20 cellular contexts compared by ENCODE assay signal in the genomic region with DNA sequence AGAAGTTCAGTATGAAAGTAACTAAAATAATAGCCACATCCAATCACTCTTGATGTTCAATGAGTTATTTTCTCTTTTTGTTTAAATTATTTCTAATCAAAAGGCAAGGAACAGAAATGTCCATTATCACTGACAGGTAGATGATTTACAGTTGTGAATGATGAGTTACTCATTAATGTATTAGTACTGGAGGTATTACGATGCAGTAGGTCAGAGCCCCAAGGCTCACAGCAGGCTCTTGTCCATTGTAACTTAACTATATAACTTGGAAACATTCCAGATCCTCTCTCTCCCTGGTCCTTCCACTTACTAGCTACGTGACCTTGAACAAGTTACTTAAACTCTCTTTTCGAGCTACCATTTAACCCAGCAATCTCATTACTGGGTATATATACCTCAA. TPM values are rescaled to one million over a fixed set of nuclear protein-coding genes. Genes with fewer than 3 reads are reported as not detected.
"Had no signal": no experiment of that assay in that cellular context is flagged by ENCODE, and none has a peak within 500 bp of the region (broad histone marks: within the 10 kb centered on the region; RNA-seq: fewer than 3 reads in every experiment).

No MANE protein-coding gene starts in this region.

- DNase-seq: activated CD4-positive, alpha-beta memory T cell treated with anti-CD3 and anti-CD28 coated beads, Interleukin-2, amount 10 ng/mL, durations not matched to agents 7 days and 5 days; activated gamma-delta T cell; activated T-cell treated with anti-CD3 and anti-CD28 coated beads, Interleukin-2, amount 50 U/mL, for 48 hours; aorta; kidney glomerular epithelial cell; lower lobe of right lung; midbrain; naive B cell; spleen; stimulated activated CD4-positive, alpha-beta T cell treated with anti-CD3 and anti-CD28 coated beads, Interleukin-1b, Interleukin-23, amount 100 ng/mL, for 48 hours; substantia nigra; trophoblast cell had no signal

- H3K4me3 Mint-ChIP-seq: activated CD4-positive, alpha-beta memory T cell treated with anti-CD3 and anti-CD28 coated beads, Interleukin-2, amount 10 ng/mL, durations not matched to agents 7 days and 5 days; activated naive CD8-positive, alpha-beta T cell; naive B cell; stimulated activated memory B cell treated with anti-CD40 and anti-IgM and Interleukin-4, amounts not matched to agents 10 μg/mL and 1 μg/mL and 100 μg/mL, for 72 hours had no signal

- H3K4me1 ChIP-seq: gastroesophageal sphincter, lower lobe of right lung, spleen had no signal

- H3K36me3 Mint-ChIP-seq: activated naive CD8-positive, alpha-beta T cell; naive B cell; stimulated activated memory B cell treated with anti-CD40 and anti-IgM and Interleukin-4, amounts not matched to agents 10 μg/mL and 1 μg/mL and 100 μg/mL, for 72 hours had no signal

- FAIRE-seq: bronchial epithelial cell had no signal

- H3K4me1 Mint-ChIP-seq: activated CD4-positive, alpha-beta memory T cell treated with anti-CD3 and anti-CD28 coated beads, Interleukin-2, amount 10 ng/mL, durations not matched to agents 7 days and 5 days; naive B cell; stimulated activated memory B cell treated with anti-CD40 and anti-IgM and Interleukin-4, amounts not matched to agents 10 μg/mL and 1 μg/mL and 100 μg/mL, for 72 hours had no signal

- H3K27ac ChIP-seq: gastroesophageal sphincter, lower lobe of right lung, neutrophil, spleen, VCaP had no signal

- H3K36me3 ChIP-seq: gastroesophageal sphincter, lower lobe of right lung, neutrophil, spleen had no signal

- ATAC-seq: gastroesophageal sphincter; lower lobe of right lung; sciatic nerve; stimulated activated memory B cell treated with anti-CD40 and anti-IgM and Interleukin-4, amounts not matched to agents 10 μg/mL and 1 μg/mL and 100 μg/mL, for 72 hours had no signal

- H3K4me3 ChIP-seq: gastroesophageal sphincter, lower lobe of right lung, spleen had no signal

- H3K27ac Mint-ChIP-seq: activated CD4-positive, alpha-beta memory T cell treated with anti-CD3 and anti-CD28 coated beads, Interleukin-2, amount 10 ng/mL, durations not matched to agents 7 days and 5 days; activated naive CD8-positive, alpha-beta T cell; naive B cell; progenitor cell of endocrine pancreas; stimulated activated memory B cell treated with anti-CD40 and anti-IgM and Interleukin-4, amounts not matched to agents 10 μg/mL and 1 μg/mL and 100 μg/mL, for 72 hours had no signal

- H3K27me3 Mint-ChIP-seq: activated naive CD8-positive, alpha-beta T cell had no signal

- H3K9me3 Mint-ChIP-seq: activated CD4-positive, alpha-beta memory T cell treated with anti-CD3 and anti-CD28 coated beads, Interleukin-2, amount 10 ng/mL, durations not matched to agents 7 days and 5 days; stimulated activated memory B cell treated with anti-CD40 and anti-IgM and Interleukin-4, amounts not matched to agents 10 μg/mL and 1 μg/mL and 100 μg/mL, for 72 hours had no signal

- H3K9me3 ChIP-seq: gastroesophageal sphincter, lower lobe of right lung, neutrophil had no signal

- H3K27me3 ChIP-seq: gastroesophageal sphincter, neutrophil, spleen had no signal

RNA-seq across cellular contexts. Expression of a gene that starts 39.5 kb away (rescaled TPM):
- total RNA-seq: activated CD4-positive, alpha-beta memory T cell treated with anti-CD3 and anti-CD28 coated beads, Interleukin-2, amount 10 ng/mL, durations not matched to agents 7 days and 5 days; progenitor cell of endocrine pancreas had no signal
